29 cellular contexts compared by ENCODE assay signal in the genomic region with DNA sequence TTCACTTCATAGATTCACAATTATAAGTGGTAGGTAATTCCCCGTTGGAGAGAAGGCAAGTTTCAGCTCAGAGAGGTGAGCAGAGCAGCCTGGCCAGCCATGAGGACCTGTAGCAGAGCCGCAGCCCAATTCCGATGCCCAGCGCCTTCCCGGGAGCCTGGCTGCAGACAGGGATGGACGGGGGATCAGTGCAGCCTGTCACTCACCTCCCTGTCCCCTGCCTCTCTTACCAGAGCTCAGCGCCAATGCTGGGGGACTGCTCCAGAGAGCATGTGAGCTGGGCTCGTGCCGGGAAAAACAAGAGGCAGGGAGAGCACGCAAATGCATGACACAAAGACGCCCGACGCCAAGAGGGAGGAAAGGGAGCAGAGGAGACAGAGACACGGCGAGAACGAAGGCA.
"Had no signal": no experiment of that assay in that cellular context is flagged by ENCODE, and none has a peak within 500 bp of the region (broad histone marks: within the 10 kb centered on the region; RNA-seq: fewer than 3 reads in every experiment).

No MANE protein-coding gene starts in this region.

- H3K4me3 Mint-ChIP-seq: activated naive CD4-positive, alpha-beta T cell treated with anti-CD3 and anti-CD28 coated beads, Interleukin-2, amount 10 ng/mL, durations not matched to agents 7 days and 5 days; nephron; stimulated activated naive CD8-positive, alpha-beta T cell treated with anti-CD3 and anti-CD28 coated beads, Interleukin-15, Interleukin-2, amounts not matched to agents 100 ng/mL and 50 ng/mL, for 24 hours; T-cell; T-helper 2 cell treated with Interferon-gamma antibody and Interleukin-4, amounts not matched to agents 5 μg/mL and 100 μg/mL, for 36 hours had no signal

- DNase-seq: activated CD4-positive, alpha-beta T cell treated with anti-CD3 and anti-CD28 coated beads for 4 hours; activated CD4-positive, alpha-beta T cell treated with anti-CD3 and anti-CD28 coated beads, Interleukin-2, amount 50 U/mL, for 4 hours; activated gamma-delta T cell; activated naive CD4-positive, alpha-beta T cell treated with anti-CD3 and anti-CD28 coated beads, Interleukin-2, amount 10 ng/mL, durations not matched to agents 7 days and 5 days; activated T-cell treated with anti-CD3 and anti-CD28 coated beads for 4 hours; amygdala; central memory CD4-positive, alpha-beta T cell; dorsolateral prefrontal cortex; effector memory CD4-positive, alpha-beta T cell; foreskin fibroblast; heart left ventricle; left ventricle myocardium inferior; mesendoderm; ovary; stimulated activated CD4-positive, alpha-beta T cell treated with anti-CD3 and anti-CD28 coated beads, Interleukin-12 subunit alpha, Interleukin-12 subunit beta, amount 100 ng/mL, for 4 hours; stimulated activated CD4-positive, alpha-beta T cell treated with anti-CD3 and anti-CD28 coated beads, Interleukin-4, amount 100 ng/mL, for 1 hour; T-cell; tibial artery had no signal

- ATAC-seq: esophagus mucosa, heart left ventricle, sciatic nerve, SK-N-SH treated with all-trans-retinoic acid at 6 μM for 48 hours, T-cell had no signal

- H3K9me3 ChIP-seq: breast epithelium, ovary, tibial artery had no signal

- H3K4me3 ChIP-seq: breast epithelium, dorsolateral prefrontal cortex, heart left ventricle, left ventricle myocardium inferior, lung, ovary, skin epidermis, tibial artery had no signal

- H3K27ac ChIP-seq: breast epithelium, dorsolateral prefrontal cortex, heart left ventricle, left ventricle myocardium inferior, ovary, tibial artery, VCaP had no signal

- H3K27me3 Mint-ChIP-seq: stimulated activated naive CD8-positive, alpha-beta T cell treated with anti-CD3 and anti-CD28 coated beads, Interleukin-15, Interleukin-2, amounts not matched to agents 100 ng/mL and 50 ng/mL, for 24 hours; T-cell had no signal

- H3K4me1 Mint-ChIP-seq: activated naive CD4-positive, alpha-beta T cell treated with anti-CD3 and anti-CD28 coated beads, Interleukin-2, amount 10 ng/mL, durations not matched to agents 7 days and 5 days; T-cell had no signal

- H3K9me3 Mint-ChIP-seq: nephron; T-helper 2 cell treated with Interferon-gamma antibody and Interleukin-4, amounts not matched to agents 5 μg/mL and 100 μg/mL, for 36 hours had no signal

- H3K27ac Mint-ChIP-seq: activated naive CD4-positive, alpha-beta T cell treated with anti-CD3 and anti-CD28 coated beads, Interleukin-2, amount 10 ng/mL, durations not matched to agents 7 days and 5 days; progenitor cell of endocrine pancreas; stimulated activated naive CD8-positive, alpha-beta T cell treated with anti-CD3 and anti-CD28 coated beads, Interleukin-15, Interleukin-2, amounts not matched to agents 100 ng/mL and 50 ng/mL, for 24 hours; T-cell; T-helper 2 cell treated with Interferon-gamma antibody and Interleukin-4, amounts not matched to agents 5 μg/mL and 100 μg/mL, for 36 hours had no signal

- H3K36me3 ChIP-seq: breast epithelium, heart left ventricle, left ventricle myocardium inferior, ovary, tibial artery had no signal

- H3K36me3 Mint-ChIP-seq: activated naive CD4-positive, alpha-beta T cell treated with anti-CD3 and anti-CD28 coated beads, Interleukin-2, amount 10 ng/mL, durations not matched to agents 7 days and 5 days had no signal
